ENCODE assay signal across 1 cellular context in genomic region chr10:109967739-109968088, GRCh38.
TF ChIP-seq lines count a peak whose summit lies in the region.

No MANE protein-coding gene starts in this region.

TF ChIP-seq in H1, 55 proteins besides CTCF, POLR2A, EP300 and RAD21:
- no peak for TF ChIP-seq BACH1 (IDR thresholded peaks at IDR 0.05; ENCODE audit: low read length)
- TF ChIP-seq HDAC6 (IDR thresholded peaks at IDR 0.05; ENCODE audit: low read depth, low read length), result no peak
- no peak for TF ChIP-seq EZH2 (IDR thresholded peaks at IDR 0.05; ENCODE audit: low read depth, low read length, severe bottlenecking)
- TF ChIP-seq CTBP2 (IDR thresholded peaks at IDR 0.05; ENCODE audit: borderline replicate concordance, insufficient read depth, insufficient read length, low read length), result no peak
- no peak for TF ChIP-seq TEAD4 (IDR thresholded peaks at IDR 0.05; ENCODE audit: low read depth, low read length)
- TF ChIP-seq SUZ12 (IDR thresholded peaks at IDR 0.05; ENCODE audit: low read length), result no peak
- no peak for TF ChIP-seq HDAC2 (IDR thresholded peaks at IDR 0.05; ENCODE audit: borderline replicate concordance in 1 of 2, low read depth in 2 of 2, low read length in 2 of 2)
- no peak for TF ChIP-seq KDM4A (IDR thresholded peaks at IDR 0.05; ENCODE audit: low read depth, low read length, severe bottlenecking)
- no peak for TF ChIP-seq SAP30 (IDR thresholded peaks at IDR 0.05; ENCODE audit: insufficient read depth, insufficient replicate concordance, low read length)
- no peak for TF ChIP-seq CBX8 (IDR thresholded peaks at IDR 0.05; ENCODE audit: borderline replicate concordance, low read depth, low read length)
- no peak for TF ChIP-seq RNF2 (IDR thresholded peaks at IDR 0.05; ENCODE audit: borderline replicate concordance, low read depth, low read length, missing control alignments, poor library complexity, severe bottlenecking)
